In the genomic region with DNA sequence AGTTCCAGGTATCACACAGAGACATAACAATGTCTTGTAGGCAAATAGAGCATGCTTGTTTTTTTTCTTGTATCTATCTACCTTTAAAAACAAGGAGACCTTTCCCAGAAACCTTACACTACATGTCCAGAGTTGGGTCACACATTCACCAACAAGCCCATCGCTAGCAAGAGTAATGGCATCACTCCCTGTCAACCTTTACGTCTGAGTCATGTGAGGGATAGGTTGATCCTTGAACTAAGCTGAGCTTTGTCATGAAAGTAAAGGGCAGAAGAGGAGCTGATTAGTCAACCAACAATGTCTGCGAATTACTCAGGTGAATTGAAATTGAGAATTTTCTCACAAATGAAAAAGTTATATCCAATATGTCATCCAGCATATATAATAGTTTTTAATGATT, we compare ENCODE assay signal across 22 cellular contexts.
A peak's percentile ranks its signal among the peaks of the same experiment; 100 is the strongest.
DNase-seq lines count a peak whose midpoint lies in the region; ATAC-seq and TF ChIP-seq lines count a peak whose summit lies in the region.
"Had no signal": no experiment of that assay in that cellular context is flagged by ENCODE, and none has a peak within 500 bp of the region (broad histone marks: within the 10 kb centered on the region; RNA-seq: fewer than 3 reads in every experiment).

No MANE protein-coding gene starts in this region.

- peak; percentile 27 for DNase-seq in HCT116 (ENCODE audit: low read depth, low spot score)
- no peak for DNase-seq in RWPE2 (ENCODE audit: low spot score)
- peak; percentile 20 for DNase-seq in renal cortical epithelial cell (ENCODE audit: low read depth)
- no peak for DNase-seq in SHP77 (lab: John Stamatoyannopoulos, UW)
- DNase-seq in NCI-H2196 treated with DMSO at 0.1 percent for 48 hours (lab: John Stamatoyannopoulos, UW; ENCODE audit: unreplicated experiment): no peak
- DNase-seq: ACHN, DMS153, DND-41, NCI-H1092 treated with DMSO at 0.1 percent for 48 hours, NCI-H1436, NCI-H187, NCI-H2081 treated with DMSO at 0.1 percent for 48 hours, NCI-H2171, NCI-H345, NCI-H524, NCI-H748 treated with DMSO at 0.1 percent for 48 hours, SIG-M5 had no signal

- TF ChIP-seq CTCF in HCT116 (IDR thresholded peaks at IDR 0.05 in 2 of 3, conservative IDR thresholded peaks at IDR 0.05 in 1 of 3; ENCODE audit: borderline replicate concordance in 1 of 3, insufficient read depth in 1 of 3, low read depth in 2 of 3, low read length in 2 of 3) (no peak), RWPE2 (IDR thresholded peaks at IDR 0.05; ENCODE audit: poor library complexity, severe bottlenecking) (no peak)

- no peaks in the 10 kb centered on the region for H3K9me2 ChIP-seq in HCT116 (ENCODE audit: insufficient read depth)

- RAD21 ChIA-PET in HCT116 (lab: Charles Lee; ENCODE audit: low non-redundant PET in 1 of 2, low total read pairs in 2 of 2, uncharacterized antibody in 2 of 2, unreplicated experiment in 2 of 2): no interaction called here

- H3K4me1 ChIP-seq in HCT116 (ENCODE audit: control insufficient read depth in 1 of 2, insufficient read depth in 2 of 2, low read length in 2 of 2) (peaks cover 0 to 21% of the 10 kb centered on the region in 2 experiments; a peak in 3 of 4 replicates), RWPE2 (ENCODE audit: insufficient read depth, poor library complexity, severe bottlenecking) (peaks cover 15% of the 10 kb centered on the region)

- H3K27ac ChIP-seq in HCT116 (ENCODE audit: low read depth, low read length) (no peak overlapping the region), RWPE2 (ENCODE audit: poor library complexity, severe bottlenecking) (no peak overlapping the region)
- H3K27ac ChIP-seq: KMS-11, SK-N-MC had no signal

- H3K27me3 ChIP-seq in HCT116 (ENCODE audit: insufficient read depth, low read length): no peaks in the 10 kb centered on the region
- no peaks in the 10 kb centered on the region for H3K27me3 ChIP-seq in RWPE2 (ENCODE audit: insufficient read depth, poor library complexity, severe bottlenecking)

- H3K36me3 ChIP-seq in HCT116 (ENCODE audit: control insufficient read depth in 1 of 2, insufficient read depth in 2 of 2, low read length in 2 of 2) (no peaks in the 10 kb centered on the region), RWPE2 (ENCODE audit: low read depth) (no peaks in the 10 kb centered on the region)

- ATAC-seq in HCT116 (no peak), RWPE2 (ENCODE audit: low read depth) (peak; percentile 29; the same call in 1 of the 3 replicates), esophagus mucosa (peak; percentile 56), GM18502 (IDR thresholded peaks at IDR 0.05; ENCODE audit: poor library complexity, unreplicated experiment) (no peak)
- ATAC-seq: GM23338 had no signal

- H3K4me2 ChIP-seq in HCT116 (ENCODE audit: low read length): no peak overlapping the region
- H3K4me2 ChIP-seq: GM23338, KMS-11 had no signal

- H2AFZ ChIP-seq in HCT116 (ENCODE audit: low read depth, low read length, poor library complexity, severe bottlenecking): peak overlapping the region; percentile 21
- H2AFZ ChIP-seq: GM23338 had no signal

- H3K9ac ChIP-seq in HCT116 (ENCODE audit: low read length): no peak overlapping the region
- H3K9ac ChIP-seq: KMS-11 had no signal

- no peak for TF ChIP-seq POLR2A in HCT116 (IDR thresholded peaks at IDR 0.05; ENCODE audit: borderline replicate concordance, extremely low read depth, insufficient read depth, insufficient read length)

- CTCF ChIA-PET in HCT116 (lab: Charles Lee): no interaction called here

- intact Hi-C loops in HCT116 (cut with micrococcal nuclease): no loop called here

- POLR2A ChIA-PET in HCT116 (lab: Charles Lee): no interaction called here

- no peaks in the 10 kb centered on the region for H3K9me3 ChIP-seq in HCT116 (ENCODE audit: control insufficient read depth in 1 of 2, insufficient read depth in 1 of 2, low read depth in 1 of 2, low read length in 2 of 2)
- H3K9me3 ChIP-seq in RWPE2 (ENCODE audit: severe bottlenecking): no peaks in the 10 kb centered on the region

- H3K4me3 ChIP-seq in HCT116 (replicated peaks in 1 of 2; ENCODE audit: low read depth in 1 of 2, low read length in 2 of 2) (no peak overlapping the region), RWPE2 (ENCODE audit: severe bottlenecking) (no peak overlapping the region)
- H3K4me3 ChIP-seq: GM23338, SK-N-MC had no signal

- TF ChIP-seq RAD21 in HCT116 (IDR thresholded peaks at IDR 0.05; ENCODE audit: low read depth): no peak

- H3K79me2 ChIP-seq in HCT116 (ENCODE audit: insufficient read depth, low read length): no peaks in the 10 kb centered on the region

- H4K20me1 ChIP-seq in HCT116 (ENCODE audit: insufficient read depth): no peaks in the 10 kb centered on the region

- no TSS peak for BruUV-seq in HCT116 (replicated peaks; lab: Mats Ljungman, UMichigan)

TF ChIP-seq in HCT116, 20 proteins besides CTCF, POLR2A, EP300 and RAD21:
- no peak for TF ChIP-seq ZNF274 (IDR thresholded peaks at IDR 0.05; ENCODE audit: low read depth, low read length)
- TF ChIP-seq EGR1 (IDR thresholded peaks at IDR 0.05; ENCODE audit: low read depth): no peak
- TF ChIP-seq, protein P1, sequence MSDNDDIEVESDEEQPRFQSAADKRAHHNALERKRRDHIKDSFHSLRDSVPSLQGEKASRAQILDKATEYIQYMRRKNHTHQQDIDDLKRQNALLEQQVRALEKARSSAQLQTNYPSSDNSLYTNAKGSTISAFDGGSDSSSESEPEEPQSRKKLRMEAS (IDR thresholded peaks at IDR 0.05): no peak
- no peak for TF ChIP-seq SP1 (IDR thresholded peaks at IDR 0.05; ENCODE audit: low read depth)
- no peak for TF ChIP-seq FOSL1 (IDR thresholded peaks at IDR 0.05; ENCODE audit: low read depth)
- TF ChIP-seq TCF7L2 (IDR thresholded peaks at IDR 0.05; ENCODE audit: borderline replicate concordance, extremely low read depth, insufficient read depth, insufficient read length): no peak
- no peak for TF ChIP-seq POLR2AphosphoS5 (IDR thresholded peaks at IDR 0.05; ENCODE audit: low read depth, low read length)
- no peak for TF ChIP-seq ZFX (IDR thresholded peaks at IDR 0.05)
- TF ChIP-seq JUND (IDR thresholded peaks at IDR 0.05): no peak
- no peak for TF ChIP-seq EZH2 (IDR thresholded peaks at IDR 0.05)
- TF ChIP-seq, protein P2, sequence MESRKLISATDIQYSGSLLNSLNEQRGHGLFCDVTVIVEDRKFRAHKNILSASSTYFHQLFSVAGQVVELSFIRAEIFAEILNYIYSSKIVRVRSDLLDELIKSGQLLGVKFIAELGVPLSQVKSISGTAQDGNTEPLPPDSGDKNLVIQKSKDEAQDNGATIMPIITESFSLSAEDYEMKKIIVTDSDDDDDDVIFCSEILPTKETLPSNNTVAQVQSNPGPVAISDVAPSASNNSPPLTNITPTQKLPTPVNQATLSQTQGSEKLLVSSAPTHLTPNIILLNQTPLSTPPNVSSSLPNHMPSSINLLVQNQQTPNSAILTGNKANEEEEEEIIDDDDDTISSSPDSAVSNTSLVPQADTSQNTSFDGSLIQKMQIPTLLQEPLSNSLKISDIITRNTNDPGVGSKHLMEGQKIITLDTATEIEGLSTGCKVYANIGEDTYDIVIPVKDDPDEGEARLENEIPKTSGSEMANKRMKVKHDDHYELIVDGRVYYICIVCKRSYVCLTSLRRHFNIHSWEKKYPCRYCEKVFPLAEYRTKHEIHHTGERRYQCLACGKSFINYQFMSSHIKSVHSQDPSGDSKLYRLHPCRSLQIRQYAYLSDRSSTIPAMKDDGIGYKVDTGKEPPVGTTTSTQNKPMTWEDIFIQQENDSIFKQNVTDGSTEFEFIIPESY (IDR thresholded peaks at IDR 0.05; ENCODE audit: extremely low read depth, insufficient replicate concordance, low read length): no peak
- no peak for TF ChIP-seq SIN3A (IDR thresholded peaks at IDR 0.05; ENCODE audit: low read depth)
- TF ChIP-seq ELF1 (IDR thresholded peaks at IDR 0.05; ENCODE audit: borderline replicate concordance, low read depth): no peak
- TF ChIP-seq, protein P3, sequence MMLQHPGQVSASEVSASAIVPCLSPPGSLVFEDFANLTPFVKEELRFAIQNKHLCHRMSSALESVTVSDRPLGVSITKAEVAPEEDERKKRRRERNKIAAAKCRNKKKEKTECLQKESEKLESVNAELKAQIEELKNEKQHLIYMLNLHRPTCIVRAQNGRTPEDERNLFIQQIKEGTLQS (IDR thresholded peaks at IDR 0.05): no peak
- TF ChIP-seq, protein P4, sequence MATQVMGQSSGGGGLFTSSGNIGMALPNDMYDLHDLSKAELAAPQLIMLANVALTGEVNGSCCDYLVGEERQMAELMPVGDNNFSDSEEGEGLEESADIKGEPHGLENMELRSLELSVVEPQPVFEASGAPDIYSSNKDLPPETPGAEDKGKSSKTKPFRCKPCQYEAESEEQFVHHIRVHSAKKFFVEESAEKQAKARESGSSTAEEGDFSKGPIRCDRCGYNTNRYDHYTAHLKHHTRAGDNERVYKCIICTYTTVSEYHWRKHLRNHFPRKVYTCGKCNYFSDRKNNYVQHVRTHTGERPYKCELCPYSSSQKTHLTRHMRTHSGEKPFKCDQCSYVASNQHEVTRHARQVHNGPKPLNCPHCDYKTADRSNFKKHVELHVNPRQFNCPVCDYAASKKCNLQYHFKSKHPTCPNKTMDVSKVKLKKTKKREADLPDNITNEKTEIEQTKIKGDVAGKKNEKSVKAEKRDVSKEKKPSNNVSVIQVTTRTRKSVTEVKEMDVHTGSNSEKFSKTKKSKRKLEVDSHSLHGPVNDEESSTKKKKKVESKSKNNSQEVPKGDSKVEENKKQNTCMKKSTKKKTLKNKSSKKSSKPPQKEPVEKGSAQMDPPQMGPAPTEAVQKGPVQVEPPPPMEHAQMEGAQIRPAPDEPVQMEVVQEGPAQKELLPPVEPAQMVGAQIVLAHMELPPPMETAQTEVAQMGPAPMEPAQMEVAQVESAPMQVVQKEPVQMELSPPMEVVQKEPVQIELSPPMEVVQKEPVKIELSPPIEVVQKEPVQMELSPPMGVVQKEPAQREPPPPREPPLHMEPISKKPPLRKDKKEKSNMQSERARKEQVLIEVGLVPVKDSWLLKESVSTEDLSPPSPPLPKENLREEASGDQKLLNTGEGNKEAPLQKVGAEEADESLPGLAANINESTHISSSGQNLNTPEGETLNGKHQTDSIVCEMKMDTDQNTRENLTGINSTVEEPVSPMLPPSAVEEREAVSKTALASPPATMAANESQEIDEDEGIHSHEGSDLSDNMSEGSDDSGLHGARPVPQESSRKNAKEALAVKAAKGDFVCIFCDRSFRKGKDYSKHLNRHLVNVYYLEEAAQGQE (IDR thresholded peaks at IDR 0.05; ENCODE audit: low read depth): no peak
TF ChIP-seq in HCT116: peak in this region for 0.

Comparison
In these comparisons a context has a peak if more than half of its experiments do, and no peak if none do; other contexts are left out.
1. ATAC-seq: peak in RWPE2 (single experiment) and esophagus mucosa (single experiment); none in HCT116 (single experiment) and GM18502 (single experiment).
2. DNase-seq: peak in HCT116 (single experiment) and renal cortical epithelial cell (single experiment); none in RWPE2 (single experiment), SHP77 (0 of 2) and NCI-H2196 treated with DMSO at 0.1 percent for 48 hours (single experiment).